ENCODE assay signal across 9 cellular contexts in genomic region chr1:183281039-183281438, GRCh38.
DNase-seq lines count a peak whose midpoint lies in the region; ATAC-seq, FAIRE-seq and TF ChIP-seq lines count a peak whose summit lies in the region.
"Had no signal": no experiment of that assay in that cellular context is flagged by ENCODE, and none has a peak within 500 bp of the region (broad histone marks: within the 10 kb centered on the region; RNA-seq: fewer than 3 reads in every experiment).

No MANE protein-coding gene starts in this region.

- no peak for FAIRE-seq in GM12878 (lab: Jason Lieb, UNC)

- H3K9me3 ChIP-seq in GM12878 (replicated peaks; ENCODE audit: control insufficient read depth, insufficient read depth, low read length) (no peaks in the 10 kb centered on the region), left lung (no peaks in the 10 kb centered on the region), upper lobe of right lung (no peaks in the 10 kb centered on the region)
- no peaks in the 10 kb centered on the region for H3K9me3 ChIP-seq in CD8-positive, alpha-beta memory T cell (ENCODE audit: low read length)

- no TSS peak for BruUV-seq in GM12878 (replicated peaks; lab: Mats Ljungman, UMichigan)

- SMC1A ChIA-PET in GM12878 (lab: Charles Lee; ENCODE audit: uncharacterized antibody, unreplicated experiment): interaction anchor here (0.6 to 7.0 kb wide), 8 partner anchors 8 to 374 kb away, joined by 3 to 152 read pairs (median 6); partner anchors contain the start of gene APOBEC4

- CTCF ChIA-PET in GM12878 (lab: Yijun Ruan, JAX): interaction anchor here (0.8 to 9.3 kb wide), 19 partner anchors 9 to 1065 kb away, joined by 3 to 146 read pairs (median 6); no protein-coding TSS in a partner anchor
- CTCF ChIA-PET in CD8-positive, alpha-beta memory T cell (lab: Charles Lee): interaction anchor here (1.9 kb wide), 1 partner anchor 8 kb away, joined by 7 read pairs; no protein-coding TSS in a partner anchor

- no peak overlapping the region for H3K27ac Mint-ChIP-seq in CD8-positive, alpha-beta memory T cell

- H3K27ac ChIP-seq in GM12878 (ENCODE audit: control insufficient read depth, insufficient read depth) (no peak overlapping the region), left lung (peak overlapping the region; percentile 55 to 95), upper lobe of right lung (peak overlapping the region; percentile 64)
- no peak overlapping the region for H3K27ac ChIP-seq in CD8-positive, alpha-beta memory T cell (ENCODE audit: low read depth, low read length)
- H3K27ac ChIP-seq: 22Rv1 had no signal

- ATAC-seq in GM12878: peak; percentile 19
- ATAC-seq in left lung: no peak
- peak; percentile 10 for ATAC-seq in upper lobe of right lung

- H3K4me1 ChIP-seq in GM12878 (ENCODE audit: control insufficient read depth, insufficient read depth, low read length) (peaks cover 3% of the 10 kb centered on the region; the same call in 1 of the 2 replicates), left lung (peaks cover 20 to 47% of the 10 kb centered on the region in 2 donors), upper lobe of right lung (peaks cover 26% of the 10 kb centered on the region)
- no peaks in the 10 kb centered on the region for H3K4me1 ChIP-seq in CD8-positive, alpha-beta memory T cell (ENCODE audit: insufficient read depth, low read length)

- H3K4me3 ChIP-seq in GM12878 (no peak overlapping the region), left lung (no peak overlapping the region), upper lobe of right lung (no peak overlapping the region)
- no peak overlapping the region for H3K4me3 ChIP-seq in CD8-positive, alpha-beta memory T cell (ENCODE audit: low read length)

- 100% methylated on average over 2 of the region's 2 CpGs for WGBS in GM12878 (ENCODE audit: insufficient coverage, insufficient replicate concordance, low lambda C conversion rate, missing lambda C conversion rate)

- no peak for TF ChIP-seq EP300 in GM12878 (IDR thresholded peaks at IDR 0.05; ENCODE audit: borderline replicate concordance in 1 of 2, control insufficient read depth in 1 of 2, low read depth in 2 of 2, low read length in 2 of 2)

- no peaks in the 10 kb centered on the region for H3K36me3 Mint-ChIP-seq in CD8-positive, alpha-beta memory T cell

- no peaks in the 10 kb centered on the region for H3K36me3 ChIP-seq in GM12878 (ENCODE audit: control insufficient read depth in 2 of 2, insufficient read depth in 2 of 2, low read length in 1 of 2)
- no peaks in the 10 kb centered on the region for H3K36me3 ChIP-seq in left lung
- no peaks in the 10 kb centered on the region for H3K36me3 ChIP-seq in upper lobe of right lung
- H3K36me3 ChIP-seq in CD8-positive, alpha-beta memory T cell (ENCODE audit: insufficient read depth, low read length): no peaks in the 10 kb centered on the region

- H3K79me2 ChIP-seq in GM12878 (ENCODE audit: control insufficient read depth, insufficient read depth, low read length): no peaks in the 10 kb centered on the region

- in situ Hi-C loops in GM12878 (cut with MboI): loop anchor here (10.0 kb wide), 1 partner anchor 264 kb away; no protein-coding TSS in a partner anchor
- in situ Hi-C loops in G401 (cut with HindIII; ENCODE audit: low sequenced_read_pairs): no loop called here

- H3K4me3 Mint-ChIP-seq in CD8-positive, alpha-beta memory T cell: no peak overlapping the region

- DNase-seq in DMS 273 (lab: John Stamatoyannopoulos, UW; ENCODE audit: unreplicated experiment): peak; percentile 78
- DNase-seq in DMS 273 treated with DMSO at 0.1 percent for 48 hours (lab: John Stamatoyannopoulos, UW): no peak
- DNase-seq in GM12878 (ENCODE audit: low read depth, low spot score): no peak
- no peak for DNase-seq in left lung
- DNase-seq in upper lobe of right lung: no peak
- no peak for DNase-seq in G401 (ENCODE audit: low spot score)
- no peak for DNase-seq in activated naive CD4-positive, alpha-beta T cell treated with anti-CD3 and anti-CD28 coated beads, Interleukin-2, amount 50 U/mL, for 16 hours
- DNase-seq in CD8-positive, alpha-beta memory T cell: no peak

- H3K27me3 ChIP-seq in GM12878 (replicated peaks in 1 of 2; ENCODE audit: control insufficient read depth in 2 of 2, insufficient read depth in 2 of 2, low read length in 1 of 2) (no peaks in the 10 kb centered on the region), left lung (no peaks in the 10 kb centered on the region), upper lobe of right lung (no peaks in the 10 kb centered on the region)
- H3K27me3 ChIP-seq in CD8-positive, alpha-beta memory T cell (ENCODE audit: insufficient read depth, low read length, poor library complexity, severe bottlenecking): no peaks in the 10 kb centered on the region

- POLR2A ChIA-PET in GM12878 (lab: Charles Lee): interaction anchor here (0.6 to 1.8 kb wide), 3 partner anchors 25 to 38 kb away, joined by 3 to 8 read pairs (median 5); no protein-coding TSS in a partner anchor
- POLR2A ChIA-PET in CD8-positive, alpha-beta memory T cell (lab: Charles Lee): no interaction called here

- no peak for TF ChIP-seq RAD21 in GM12878 (IDR thresholded peaks at IDR 0.05; ENCODE audit: insufficient read depth, low read depth, low read length)

- H3K9ac ChIP-seq in GM12878 (ENCODE audit: control insufficient read depth, insufficient read depth, low read length): no peak overlapping the region

- H3K4me2 ChIP-seq in GM12878 (ENCODE audit: control insufficient read depth, insufficient read depth): no peak overlapping the region

- H3K4me1 Mint-ChIP-seq in CD8-positive, alpha-beta memory T cell: no peaks in the 10 kb centered on the region

- peaks cover 5 to 26% of the 10 kb centered on the region in 2 donors for H3K27me3 Mint-ChIP-seq in CD8-positive, alpha-beta memory T cell

- no peak overlapping the region for H2AFZ ChIP-seq in GM12878 (ENCODE audit: control insufficient read depth, low read depth, low read length)

- RAD21 ChIA-PET in GM12878 (lab: Charles Lee; ENCODE audit: unreplicated experiment): interaction anchor here (1.0 to 7.3 kb wide), 12 partner anchors 10 to 404 kb away, joined by 3 to 114 read pairs (median 6); no protein-coding TSS in a partner anchor

- intact Hi-C loops in GM12878 (cut with micrococcal nuclease; ENCODE audit: unreplicated experiment) (loop anchor here (1.0 to 5.0 kb wide), 5 partner anchors 37 to 406 kb away; partner anchors contain the start of gene SMG7), left lung (cut with DNase I) (no loop called here), upper lobe of right lung (cut with DNase I) (no loop called here)

- TF ChIP-seq CTCF in GM12878 (IDR thresholded peaks at IDR 0.05 in 2 of 3, conservative IDR thresholded peaks at IDR 0.05 in 1 of 3; ENCODE audit: control insufficient read depth in 2 of 3, extremely low read depth in 1 of 3, insufficient read depth in 1 of 3, low read depth in 3 of 3, low read length in 3 of 3): no peak; a peak in 1 of 6 replicates
- TF ChIP-seq CTCF in left lung (IDR thresholded peaks at IDR 0.05): no peak
- no peak for TF ChIP-seq CTCF in upper lobe of right lung (IDR thresholded peaks at IDR 0.05)

- TF ChIP-seq POLR2A in GM12878 (IDR thresholded peaks at IDR 0.05; ENCODE audit: low read depth, low read length): no peak

- H3K9me3 Mint-ChIP-seq in CD8-positive, alpha-beta memory T cell: no peaks in the 10 kb centered on the region

- no peaks in the 10 kb centered on the region for H4K20me1 ChIP-seq in GM12878 (ENCODE audit: control insufficient read depth, insufficient read depth)

TF ChIP-seq in GM12878, 131 proteins besides CTCF, POLR2A, EP300 and RAD21:
- no peak for TF ChIP-seq STAT1 (conservative IDR thresholded peaks at IDR 0.05)
- TF ChIP-seq NFIC (IDR thresholded peaks at IDR 0.05; ENCODE audit: low read depth, low read length): no peak
- TF ChIP-seq CEBPZ (IDR thresholded peaks at IDR 0.05; ENCODE audit: low read depth, low read length): no peak
- no peak for TF ChIP-seq SIN3A (IDR thresholded peaks at IDR 0.05; ENCODE audit: low read depth, low read length)
- TF ChIP-seq NR2F1 (conservative IDR thresholded peaks at IDR 0.05): no peak
- TF ChIP-seq ATF2 (IDR thresholded peaks at IDR 0.05; ENCODE audit: low read length): no peak
- no peak for TF ChIP-seq SMAD1 (IDR thresholded peaks at IDR 0.05; ENCODE audit: low read depth, partially characterized antibody)
- no peak for TF ChIP-seq MTA2 (IDR thresholded peaks at IDR 0.05; ENCODE audit: low read depth)

Comparison
In these comparisons a context has a peak if more than half of its experiments do, and no peak if none do; other contexts are left out.
1. H3K27ac ChIP-seq: peak in left lung (2 of 2) and upper lobe of right lung (single experiment); none in GM12878 (single experiment) and CD8-positive, alpha-beta memory T cell (single experiment).